Comparison of ENCODE assay signal across 9 cellular contexts in the genomic region with DNA sequence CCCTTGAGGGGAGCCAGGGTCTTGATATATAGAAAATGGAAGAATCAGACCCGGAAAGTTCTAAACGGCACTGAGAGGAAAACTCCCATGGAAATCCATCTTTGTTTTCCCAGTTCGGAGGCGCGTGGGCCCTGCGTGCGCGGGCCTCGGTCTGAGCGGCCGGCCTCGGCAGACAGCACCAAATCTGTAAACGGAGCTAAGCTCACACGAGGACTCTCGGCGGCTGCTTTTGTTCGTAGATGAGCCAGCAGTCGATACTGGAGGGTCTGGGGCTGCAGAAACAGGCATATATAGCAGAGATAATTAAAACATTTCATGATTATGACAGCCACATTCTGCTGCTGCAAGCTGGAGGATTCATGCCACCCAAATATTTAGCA.
DNase-seq lines count a peak whose midpoint lies in the region; TF ChIP-seq lines count a peak whose summit lies in the region.
"Had no signal": no experiment of that assay in that cellular context is flagged by ENCODE, and none has a peak within 500 bp of the region (broad histone marks: within the 10 kb centered on the region; RNA-seq: fewer than 3 reads in every experiment).

No MANE protein-coding gene starts in this region.

- BruUV-seq in A673 (replicated peaks; lab: Mats Ljungman, UMichigan), result no TSS peak

- intact Hi-C loops in A673 (cut with micrococcal nuclease; ENCODE audit: unreplicated experiment), result no loop called here
- intact Hi-C loops in ovary (cut with DNase I), result no loop called here

- H3K4me1 ChIP-seq in A673 (ENCODE audit: insufficient read depth, low read length, poor library complexity, severe bottlenecking) (peaks cover 79% of the 10 kb centered on the region), Peyer's patch (peaks cover 0 to 92% (median 9%) of the 10 kb centered on the region in 4 donors), ovary (ENCODE audit: insufficient read depth) (peaks cover 28% of the 10 kb centered on the region), smooth muscle cell (ENCODE audit: low read depth) (no peaks in the 10 kb centered on the region)

- CTCF ChIA-PET in A673 (lab: Charles Lee), result no interaction called here

- H3F3A ChIP-seq in smooth muscle cell (ENCODE audit: low read depth), result no peaks in the 10 kb centered on the region

- no peaks in the 10 kb centered on the region for H3K79me2 ChIP-seq in smooth muscle cell (ENCODE audit: low read depth)

- TF ChIP-seq EP300 in ovary (IDR thresholded peaks at IDR 0.05), result no peak

- POLR2A ChIA-PET in A673 (lab: Charles Lee; ENCODE audit: low non-redundant PET), result no interaction called here

- TF ChIP-seq CTCF in A673 (conservative IDR thresholded peaks at IDR 0.05; ENCODE audit: low read depth, low read length) (no peak), Peyer's patch (IDR thresholded peaks at IDR 0.05) (no peak), ovary (IDR thresholded peaks at IDR 0.05) (no peak), smooth muscle cell (IDR thresholded peaks at IDR 0.05; ENCODE audit: borderline replicate concordance, insufficient read depth, poor library complexity, severe bottlenecking) (no peak)

- no peak overlapping the region for H3K4me2 ChIP-seq in smooth muscle cell

- H4K20me1 ChIP-seq in smooth muscle cell (ENCODE audit: low read depth), result peaks cover 25% of the 10 kb centered on the region

- peaks cover 50% of the 10 kb centered on the region for H3K36me3 ChIP-seq in A673 (ENCODE audit: insufficient read depth, low read length, poor library complexity, severe bottlenecking)
- peaks cover 0 to 8% (median 0%) of the 10 kb centered on the region in 3 donors for H3K36me3 ChIP-seq in Peyer's patch
- no peaks in the 10 kb centered on the region for H3K36me3 ChIP-seq in ovary
- no peaks in the 10 kb centered on the region for H3K36me3 ChIP-seq in smooth muscle cell (ENCODE audit: low read depth)

- H3K4me3 ChIP-seq in A673 (ENCODE audit: low read depth, low read length, poor library complexity, severe bottlenecking) (peak overlapping the region; percentile 85), Peyer's patch (peak overlapping the region in 3 of 4 donors; percentile 9 to 71 (median 31)), ovary (peak overlapping the region; percentile 78), smooth muscle cell (no peak overlapping the region)

- H3K27ac ChIP-seq in A673 (ENCODE audit: low read depth, low read length, poor library complexity, severe bottlenecking) (peak overlapping the region; percentile 97), Peyer's patch (peak overlapping the region; percentile 74 to 99 (median 88)), ovary (peak overlapping the region; percentile 94 to 98), smooth muscle cell (ENCODE audit: low read depth) (no peak overlapping the region)

- TF ChIP-seq POLR2A in Peyer's patch (IDR thresholded peaks at IDR 0.05) (no peak), ovary (IDR thresholded peaks at IDR 0.05) (no peak)

- 1 to 8% (median 6%) methylated on average over 18 of the region's 18 CpGs for WGBS in ovary, 3 donors
- WGBS in smooth muscle cell (ENCODE audit: low lambda C conversion rate), result 83% methylated on average over 18 of the region's 18 CpGs

- H3K9ac ChIP-seq in smooth muscle cell (ENCODE audit: low read depth), result no peak overlapping the region

- no peak overlapping the region for H2AFZ ChIP-seq in smooth muscle cell (ENCODE audit: low read depth)

- H3K27me3 ChIP-seq in A673 (replicated peaks; ENCODE audit: insufficient read depth, low read depth, low read length, poor library complexity) (no peaks in the 10 kb centered on the region), Peyer's patch (no peaks in the 10 kb centered on the region), ovary (no peaks in the 10 kb centered on the region), smooth muscle cell (ENCODE audit: low read depth) (no peaks in the 10 kb centered on the region)

- peak; percentile 67 for DNase-seq in A673 (ENCODE audit: low spot score)
- DNase-seq in Peyer's patch, result peak in 2 of 3 donors; percentile 43 to 45
- DNase-seq in fibroblast of peridontal ligament (ENCODE audit: extremely low read depth), result peak; percentile 43
- DNase-seq in ovary, result peak in 2 of 5 donors; percentile 57 to 59
- DNase-seq in COR-L47 (lab: John Stamatoyannopoulos, UW), result no peak
- DNase-seq in stimulated activated CD4-positive, alpha-beta T cell treated with anti-CD3 and anti-CD28 coated beads, Interleukin-4, amount 100 ng/mL, for 1 hour, result no peak
- no peak for DNase-seq in smooth muscle cell (lab: John Stamatoyannopoulos, UW; ENCODE audit: unreplicated experiment)
- DNase-seq in mucosa of gallbladder (ENCODE audit: low spot score), result no peak
- DNase-seq: CD4-positive, alpha-beta memory T cell had no signal

- H3K9me3 ChIP-seq in A673 (ENCODE audit: low read depth, low read length, poor library complexity, severe bottlenecking) (no peaks in the 10 kb centered on the region), Peyer's patch (no peaks in the 10 kb centered on the region), ovary (no peaks in the 10 kb centered on the region), smooth muscle cell (replicated peaks; ENCODE audit: low read depth) (no peaks in the 10 kb centered on the region)

Comparison
In these comparisons a context has a peak if more than half of its experiments do, and no peak if none do; other contexts are left out.
1. DNase-seq: peak in A673 (single experiment), Peyer's patch (2 of 3) and fibroblast of peridontal ligament (single experiment); none in COR-L47 (single experiment), stimulated activated CD4-positive, alpha-beta T cell treated with anti-CD3 and anti-CD28 coated beads, Interleukin-4, amount 100 ng/mL, for 1 hour (single experiment), smooth muscle cell (single experiment) and mucosa of gallbladder (single experiment).